Comparison of ENCODE assay signal across 1 cellular context in genomic region chr16:65655802-65656201, GRCh38.
TF ChIP-seq lines count a peak whose summit lies in the region.

No MANE protein-coding gene starts in this region.

TF ChIP-seq in GM23338, 12 proteins besides CTCF, POLR2A, EP300 and RAD21 (continued from another document):
- TF ChIP-seq ZNF462 (CRISPR knock-in tag; IDR thresholded peaks at IDR 0.05), result no peak
